ENCODE assay signal across 23 cellular contexts in the genomic region with DNA sequence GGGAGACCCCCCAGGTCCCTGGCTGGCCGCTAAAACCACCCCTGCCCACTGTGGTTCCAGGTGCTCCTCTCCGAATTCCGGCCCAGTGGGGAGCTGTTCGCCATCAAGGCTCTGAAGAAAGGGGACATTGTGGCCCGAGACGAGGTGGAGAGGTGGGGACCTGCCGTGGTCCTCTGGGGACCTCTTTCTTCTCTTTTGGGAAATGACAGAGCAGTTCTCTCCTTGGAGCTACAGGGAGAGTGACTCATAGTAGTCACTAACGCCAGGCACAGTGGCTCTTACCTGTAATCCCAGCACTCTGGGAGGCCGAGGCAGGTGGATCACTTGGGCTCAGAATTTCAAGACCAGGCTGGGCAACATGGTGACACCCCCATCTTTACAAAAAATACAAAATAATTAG. TPM values are rescaled to one million over a fixed set of nuclear protein-coding genes. Genes with fewer than 3 reads are reported as not detected.
A peak's percentile ranks its signal among the peaks of the same experiment; 100 is the strongest.
DNase-seq lines count a peak whose midpoint lies in the region; ATAC-seq, FAIRE-seq and TF ChIP-seq lines count a peak whose summit lies in the region.
"Had no signal": no experiment of that assay in that cellular context is flagged by ENCODE, and none has a peak within 500 bp of the region (broad histone marks: within the 10 kb centered on the region; RNA-seq: fewer than 3 reads in every experiment).

No MANE protein-coding gene starts in this region.

- CTCF ChIA-PET in SK-N-SH (lab: Yijun Ruan, JAX) (interaction anchor here (1.1 to 3.5 kb wide), 4 partner anchors 12 to 331 kb away, joined by 3 to 31 read pairs (median 5); partner anchors contain the start of gene ASF1B), K562 (lab: Yijun Ruan, JAX; ENCODE audit: low intra/inter-chr PET ratio) (interaction anchor here (1.1 kb wide), 1 partner anchor 331 kb away, joined by 6 read pairs; the partner anchor contains the start of gene ASF1B)

- WGBS in SK-N-SH (ENCODE audit: low lambda C conversion rate), result 100% methylated on average over 1 of the region's 9 CpGs
- 55% methylated on average over 6 of the region's 9 CpGs for WGBS in K562 (ENCODE audit: insufficient coverage, low coverage, missing lambda C conversion rate)

- no TSS peak for BruUV-seq in K562 (replicated peaks; lab: Mats Ljungman, UMichigan)

- DNase-seq in SK-N-SH, result no peak
- no peak for DNase-seq in HFF-Myc (ENCODE audit: extremely low read depth, low read depth)
- peak; percentile 50 to 66 (median 59) for DNase-seq in K562 (ENCODE audit: extremely low read depth in 1 of 4, low spot score in 3 of 4)
- no peak for DNase-seq in nephron progenitor cell
- DNase-seq in NCI-H748 treated with DMSO at 0.1 percent for 48 hours (lab: John Stamatoyannopoulos, UW), result no peak
- no peak for DNase-seq in dorsolateral prefrontal cortex
- DNase-seq: activated CD4-positive, alpha-beta memory T cell treated with anti-CD3 and anti-CD28 coated beads for 36 hours; activated T-cell treated with anti-CD3 and anti-CD28 coated beads, Interleukin-2, amount 50 U/mL, for 48 hours; CD4-positive, CD25-positive, alpha-beta regulatory T cell; DMS79 treated with DMSO at 0.1 percent for 48 hours; NCI-H1694 treated with DMSO at 0.1 percent for 48 hours; NCI-H226; occipital lobe; stimulated activated CD4-positive, alpha-beta T cell treated with anti-CD3 and anti-CD28 coated beads, Interleukin-15, amount 100 ng/mL, for 24 hours; thyroid gland had no signal

- no peaks in the 10 kb centered on the region for H3K9me1 ChIP-seq in K562 (ENCODE audit: control insufficient read depth, insufficient read depth, low read length)

- no peak overlapping the region for H3K4me3 Mint-ChIP-seq in nephron progenitor cell
- H3K4me3 Mint-ChIP-seq: activated CD4-positive, alpha-beta memory T cell treated with anti-CD3 and anti-CD28 coated beads for 36 hours; activated naive CD8-positive, alpha-beta T cell; CD4-positive, CD25-positive, alpha-beta regulatory T cell; stimulated activated effector memory CD8-positive, alpha-beta T cell treated with anti-CD3 and anti-CD28 coated beads, Interleukin-12 subunit alpha, Interleukin-12 subunit beta, amount 100 ng/mL, for 72 hours had no signal

- no peak overlapping the region for H3K4me3 ChIP-seq in SK-N-SH (ENCODE audit: low read depth in 2 of 2, low read length in 1 of 2)
- H3K4me3 ChIP-seq in HFF-Myc (replicated peaks; ENCODE audit: low read depth, low read length), result no peak overlapping the region
- H3K4me3 ChIP-seq in K562, result no peak overlapping the region
- no peak overlapping the region for H3K4me3 ChIP-seq in dorsolateral prefrontal cortex
- H3K4me3 ChIP-seq: gastroesophageal sphincter, right atrium auricular region, thyroid gland had no signal

- TF ChIP-seq EP300 in SK-N-SH (IDR thresholded peaks at IDR 0.05; ENCODE audit: borderline replicate concordance in 1 of 2, low read depth in 1 of 2, low read length in 1 of 2), result no peak
- no peak for TF ChIP-seq EP300 in K562 (IDR thresholded peaks at IDR 0.05; ENCODE audit: low read length)

- H3K9me3 Mint-ChIP-seq in nephron progenitor cell, result no peaks in the 10 kb centered on the region
- H3K9me3 Mint-ChIP-seq: activated CD4-positive, alpha-beta memory T cell treated with anti-CD3 and anti-CD28 coated beads for 36 hours; CD4-positive, CD25-positive, alpha-beta regulatory T cell; stimulated activated effector memory CD8-positive, alpha-beta T cell treated with anti-CD3 and anti-CD28 coated beads, Interleukin-12 subunit alpha, Interleukin-12 subunit beta, amount 100 ng/mL, for 72 hours had no signal

- intact Hi-C loops in K562 (cut with micrococcal nuclease), result loop anchor here (5.0 kb wide), 1 partner anchor 36 kb away; the partner anchor contains the start of gene PKN1
- intact Hi-C loops in dorsolateral prefrontal cortex (cut with DNase I), result no loop called here

- H3K4me2 ChIP-seq in SK-N-SH, result no peak overlapping the region
- no peak overlapping the region for H3K4me2 ChIP-seq in K562 (ENCODE audit: insufficient read depth, low read length)

- H3K36me3 ChIP-seq in SK-N-SH (replicated peaks in 1 of 2; ENCODE audit: control insufficient read depth in 1 of 2, insufficient read depth in 2 of 2, low read length in 1 of 2) (peaks cover 10 to 28% of the 10 kb centered on the region in 2 experiments), K562 (ENCODE audit: control insufficient read depth, insufficient read depth, low read length) (peaks cover 79% of the 10 kb centered on the region; the same call in 2 of the 3 replicates)

- TF ChIP-seq CTCF in SK-N-SH (IDR thresholded peaks at IDR 0.05) (peak; percentile 18), HFF-Myc (IDR thresholded peaks at IDR 0.05; ENCODE audit: low read depth, low read length, missing control alignments) (peak; percentile 10), K562 (IDR thresholded peaks at IDR 0.05 in 2 of 3, conservative IDR thresholded peaks at IDR 0.05 in 1 of 3; ENCODE audit: insufficient read depth in 2 of 3, low read depth in 1 of 3, low read length in 3 of 3) (peak; percentile 67 to 75 (median 68)), nephron progenitor cell (IDR thresholded peaks at IDR 0.05) (no peak), dorsolateral prefrontal cortex (IDR thresholded peaks at IDR 0.05 in 54 of 56, conservative IDR thresholded peaks at IDR 0.05 in 2 of 56; ENCODE audit: low read depth in 1 of 56, partially characterized antibody in 56 of 56) (peak in 1 of 56 donors; percentile 10)

- ATAC-seq in SK-N-SH treated with all-trans-retinoic acid at 6 μM for 48 hours (no peak), K562 (peak; percentile 71), GM18907 (IDR thresholded peaks at IDR 0.05; ENCODE audit: unreplicated experiment) (no peak)
- ATAC-seq: gastroesophageal sphincter; stimulated activated effector memory CD8-positive, alpha-beta T cell treated with anti-CD3 and anti-CD28 coated beads, Interleukin-12 subunit alpha, Interleukin-12 subunit beta, amount 100 ng/mL, for 72 hours had no signal

- H3K27ac ChIP-seq in SK-N-SH (ENCODE audit: low read depth in 2 of 2, low read length in 1 of 2), result no peak overlapping the region
- H3K27ac ChIP-seq in K562 (ENCODE audit: extremely low read depth, low read depth, low read length), result no peak overlapping the region
- H3K27ac ChIP-seq in dorsolateral prefrontal cortex, result no peak overlapping the region
- H3K27ac ChIP-seq: epithelial cell of prostate, gastroesophageal sphincter, right atrium auricular region, thyroid gland had no signal

- in situ Hi-C loops in K562 (cut with MboI), result no loop called here

- no peaks in the 10 kb centered on the region for H3K27me3 ChIP-seq in SK-N-SH (ENCODE audit: insufficient read depth)
- no peaks in the 10 kb centered on the region for H3K27me3 ChIP-seq in K562 (ENCODE audit: control insufficient read depth in 2 of 2, insufficient read depth in 2 of 2, low read length in 2 of 2)
- peaks cover 0 to 6% (median 0%) of the 10 kb centered on the region in 45 donors for H3K27me3 ChIP-seq in dorsolateral prefrontal cortex
- H3K27me3 ChIP-seq: right atrium auricular region, thyroid gland had no signal

- TF ChIP-seq POLR2A in K562 (conservative IDR thresholded peaks at IDR 0.05), result no peak

- peaks cover 5% of the 10 kb centered on the region for H3K27me3 Mint-ChIP-seq in nephron progenitor cell (ENCODE audit: low read depth, poor library complexity)
- H3K27me3 Mint-ChIP-seq: activated naive CD8-positive, alpha-beta T cell had no signal

- POLR2A ChIA-PET in SK-N-SH (lab: Yijun Ruan, JAX) (no interaction called here), K562 (lab: Yijun Ruan, JAX) (interaction anchor here (0.5 to 2.6 kb wide), 5 partner anchors 10 to 56 kb away, joined by 3 to 9 read pairs (median 3); partner anchors contain the start of gene PKN1)

- H3K9me2 ChIP-seq in SK-N-SH, result no peaks in the 10 kb centered on the region

- peaks cover 30% of the 10 kb centered on the region for H3K36me3 Mint-ChIP-seq in nephron progenitor cell (ENCODE audit: low read depth)
- H3K36me3 Mint-ChIP-seq: activated naive CD8-positive, alpha-beta T cell had no signal

- H3K4me1 Mint-ChIP-seq in nephron progenitor cell, result peaks cover 8% of the 10 kb centered on the region

- H3K79me2 ChIP-seq in SK-N-SH (ENCODE audit: insufficient read depth) (no peaks in the 10 kb centered on the region), K562 (ENCODE audit: control insufficient read depth, insufficient read depth, low read length) (no peaks in the 10 kb centered on the region)

- H4K20me1 ChIP-seq in SK-N-SH (ENCODE audit: insufficient read depth) (no peaks in the 10 kb centered on the region), K562 (replicated peaks; ENCODE audit: control insufficient read depth, insufficient read depth, low read length) (no peaks in the 10 kb centered on the region)

- peaks cover 14% of the 10 kb centered on the region for H3F3A ChIP-seq in SK-N-SH (replicated peaks; ENCODE audit: insufficient read depth)

- peak; percentile 86 for FAIRE-seq in K562 (lab: Jason Lieb, UNC)
- FAIRE-seq: HTR-8/SVneo had no signal

- peaks cover 0 to 7% of the 10 kb centered on the region in 2 experiments; a peak in 1 of 4 replicates for H3K4me1 ChIP-seq in SK-N-SH (ENCODE audit: control insufficient read depth in 1 of 2, insufficient read depth in 2 of 2, low read depth in 1 of 2, low read length in 1 of 2)
- peaks cover 4 to 36% of the 10 kb centered on the region in 2 experiments for H3K4me1 ChIP-seq in K562 (replicated peaks in 1 of 2; ENCODE audit: control insufficient read depth in 2 of 2, insufficient read depth in 2 of 2, low read length in 2 of 2)

- H2AFZ ChIP-seq in SK-N-SH (ENCODE audit: low read depth) (no peak overlapping the region), K562 (ENCODE audit: low read depth, low read length) (no peak overlapping the region)

- H3K9me3 ChIP-seq in SK-N-SH (no peaks in the 10 kb centered on the region), K562 (replicated peaks; ENCODE audit: control insufficient read depth, insufficient read depth, low read depth, low read length) (no peaks in the 10 kb centered on the region)
- H3K9me3 ChIP-seq: gastroesophageal sphincter, right atrium auricular region, thyroid gland had no signal

- TF ChIP-seq RAD21 in SK-N-SH (IDR thresholded peaks at IDR 0.05; ENCODE audit: low read length) (no peak), K562 (CRISPR knock-in tag; conservative IDR thresholded peaks at IDR 0.05 in 1 of 2, IDR thresholded peaks at IDR 0.05 in 1 of 2) (peak; percentile 33 to 59; a peak in 3 of 4 replicates)

- no peak overlapping the region for H3K9ac ChIP-seq in SK-N-SH
- no peak overlapping the region for H3K9ac ChIP-seq in K562 (ENCODE audit: insufficient read depth in 1 of 2, low read depth in 2 of 2, low read length in 2 of 2)

- peak overlapping the region; percentile 42 for H3K27ac Mint-ChIP-seq in nephron progenitor cell
- H3K27ac Mint-ChIP-seq: activated CD4-positive, alpha-beta memory T cell treated with anti-CD3 and anti-CD28 coated beads for 36 hours; activated naive CD8-positive, alpha-beta T cell; CD4-positive, CD25-positive, alpha-beta regulatory T cell; stimulated activated effector memory CD8-positive, alpha-beta T cell treated with anti-CD3 and anti-CD28 coated beads, Interleukin-12 subunit alpha, Interleukin-12 subunit beta, amount 100 ng/mL, for 72 hours had no signal

RNA-seq across cellular contexts. Expression of gene PTGER1, which starts 7.3 kb away (rescaled TPM):
- polyA plus RNA-seq in SK-N-SH (2012; rRNA removed), result 4.6 and 6.0 TPM in 2 replicates
- 2.0 and 3.4 TPM in 2 replicates for polyA plus RNA-seq in SK-N-SH (2012; cell fraction: cytosol; rRNA removed)
- polyA plus RNA-seq in SK-N-SH (2012; cell fraction: nucleus; rRNA removed), result 2.4 and 3.9 TPM in 2 replicates
- total RNA-seq in K562 (2011; cell fraction: chromatin; rRNA removed; ENCODE audit: low replicate concordance), result not detected in 2 replicates
- total RNA-seq in K562 (2011; cell fraction: nucleolus; rRNA removed), result 1.1 and 1.3 TPM in 2 replicates
- 0.51 TPM in 1 of 2 replicates, not detected in the other for total RNA-seq in K562 (2011; cell fraction: nucleoplasm; rRNA removed)
- 0.27 and 0.29 TPM in 2 replicates for total RNA-seq in K562 (2014; rRNA removed)
- total RNA-seq in K562 (2014; rRNA removed; fragmentation: Illumina TruSeq; extraction: Trizol), result not detected in 2 replicates
- not detected in 2 replicates for total RNA-seq in K562 (2015; rRNA removed; fragmentation: Illumina TruSeq; extraction: Trizol)
- 0.29 and 0.35 TPM in 2 replicates for total RNA-seq in K562 (2021)
- 0.06 TPM in 1 of 2 replicates, not detected in the other for polyA plus RNA-seq in K562 (2011; rRNA removed)
- 0.10 and 0.88 TPM in 2 replicates for polyA plus RNA-seq in K562 (2011; cell fraction: cytosol; rRNA removed)
- polyA plus RNA-seq in K562 (2011; cell fraction: nucleus; rRNA removed), result 0.13 and 0.34 TPM in 2 replicates
- polyA plus RNA-seq in K562 (2012), result 0.16 and 0.65 TPM in 2 replicates
- not detected in 2 replicates for polyA plus RNA-seq in K562 (2014; fragmentation: Illumina TruSeq; extraction: Trizol)
- not detected for polyA plus RNA-seq in K562 (2014; fragmentation: Nextera tagmentation; extraction: Ambion mirVana)
- polyA plus RNA-seq in K562 (2014; rRNA removed), result 0.34 and 0.36 TPM in 2 replicates
- polyA minus RNA-seq in K562 (2011; rRNA and poly(A)+ RNA removed), result not detected in 2 replicates
- polyA minus RNA-seq in K562 (2011; cell fraction: cytosol; rRNA and poly(A)+ RNA removed), result not detected in 2 replicates
- polyA minus RNA-seq in K562 (2011; cell fraction: nucleus; rRNA and poly(A)+ RNA removed), result 0.40 TPM in 1 of 2 replicates, not detected in the other
- 1 to 10 TPM in 24 of 120 experiments, under 1 TPM in 58, not detected in 38; 0.29 to 4.1 (median 0.66) TPM for total RNA-seq in dorsolateral prefrontal cortex
- total RNA-seq: CD4-positive, CD25-positive, alpha-beta regulatory T cell; occipital lobe; right atrium auricular region had no signal
- polyA plus RNA-seq: CD4-positive, CD25-positive, alpha-beta regulatory T cell had no signal

RNA-seq across cellular contexts. Expression of gene GIPC1, which starts 28.1 kb away (rescaled TPM):
- polyA plus RNA-seq in SK-N-SH (2012; rRNA removed) (138 and 144 TPM in 2 replicates), K562 (2011; rRNA removed) (24.8 and 26.6 TPM in 2 replicates), K562 (2014; fragmentation: Illumina TruSeq; extraction: Trizol) (13.6 and 35.1 TPM in 2 replicates), K562 (2014; fragmentation: Nextera tagmentation; extraction: Ambion mirVana) (1 to 10 TPM in 1 of 2 experiments, under 1 TPM in 1; 0.49 to 1.1 TPM), K562 (2014; rRNA removed) (50.8 and 52.2 TPM in 2 replicates)
- 64.3 and 109 TPM in 2 replicates for polyA plus RNA-seq in SK-N-SH (2012; cell fraction: cytosol; rRNA removed)
- 108 and 111 TPM in 2 replicates for polyA plus RNA-seq in SK-N-SH (2012; cell fraction: nucleus; rRNA removed)
- 18.6 and 50.3 TPM in 2 replicates for total RNA-seq in K562 (2011; cell fraction: chromatin; rRNA removed; ENCODE audit: low replicate concordance)
- total RNA-seq in K562 (2011; cell fraction: nucleolus; rRNA removed), result 32.9 and 38.4 TPM in 2 replicates
- 26.4 and 30.8 TPM in 2 replicates for total RNA-seq in K562 (2011; cell fraction: nucleoplasm; rRNA removed)
- total RNA-seq in K562 (2014; rRNA removed) (54.7 and 71.2 TPM in 2 replicates), K562 (2014; rRNA removed; fragmentation: Illumina TruSeq; extraction: Trizol) (7.8 and 12.0 TPM in 2 replicates), K562 (2015; rRNA removed; fragmentation: Illumina TruSeq; extraction: Trizol) (39.7 and 46.3 TPM in 2 replicates), K562 (2021) (49.7 and 51.7 TPM in 2 replicates), dorsolateral prefrontal cortex (100 to 1,000 TPM in 13 of 120 experiments, 10 to 100 TPM in 107; 54.9 to 112 (median 87.4) TPM)
- 25.0 and 75.6 TPM in 2 replicates for polyA plus RNA-seq in K562 (2011; cell fraction: cytosol; rRNA removed)
- 15.3 and 27.8 TPM in 2 replicates for polyA plus RNA-seq in K562 (2011; cell fraction: nucleus; rRNA removed)
- 37.9 and 39.8 TPM in 2 replicates for polyA plus RNA-seq in K562 (2012)
- 6.3 and 11.7 TPM in 2 replicates for polyA minus RNA-seq in K562 (2011; rRNA and poly(A)+ RNA removed)
- 32.3 and 41.7 TPM in 2 replicates for polyA minus RNA-seq in K562 (2011; cell fraction: cytosol; rRNA and poly(A)+ RNA removed)
- polyA minus RNA-seq in K562 (2011; cell fraction: nucleus; rRNA and poly(A)+ RNA removed), result 8.9 and 9.0 TPM in 2 replicates

RNA-seq across cellular contexts. Expression of gene PKN1, which starts 34.7 kb away (rescaled TPM):
- polyA plus RNA-seq in SK-N-SH (2012; rRNA removed) (68.0 and 99.6 TPM in 2 replicates), K562 (2011; rRNA removed) (52.1 and 63.7 TPM in 2 replicates), K562 (2014; fragmentation: Illumina TruSeq; extraction: Trizol) (77.5 and 97.5 TPM in 2 replicates), K562 (2014; fragmentation: Nextera tagmentation; extraction: Ambion mirVana) (under 1 TPM; 0.30 to 0.57 TPM), K562 (2014; rRNA removed) (97.3 and 108 TPM in 2 replicates)
- polyA plus RNA-seq in SK-N-SH (2012; cell fraction: cytosol; rRNA removed), result 43.0 and 58.2 TPM in 2 replicates
- polyA plus RNA-seq in SK-N-SH (2012; cell fraction: nucleus; rRNA removed), result 85.8 and 112 TPM in 2 replicates
- total RNA-seq in K562 (2011; cell fraction: chromatin; rRNA removed; ENCODE audit: low replicate concordance), result 22.5 and 89.0 TPM in 2 replicates
- 76.9 and 79.6 TPM in 2 replicates for total RNA-seq in K562 (2011; cell fraction: nucleolus; rRNA removed)
- total RNA-seq in K562 (2011; cell fraction: nucleoplasm; rRNA removed), result 33.7 and 45.6 TPM in 2 replicates
- total RNA-seq in K562 (2014; rRNA removed) (108 and 133 TPM in 2 replicates), K562 (2014; rRNA removed; fragmentation: Illumina TruSeq; extraction: Trizol) (25.8 and 37.3 TPM in 2 replicates), K562 (2015; rRNA removed; fragmentation: Illumina TruSeq; extraction: Trizol) (75.0 and 80.6 TPM in 2 replicates), K562 (2021) (222 and 228 TPM in 2 replicates), dorsolateral prefrontal cortex (100 to 1,000 TPM in 6 of 120 experiments, 10 to 100 TPM in 114; 45.9 to 129 (median 73.3) TPM)
- 66.1 and 116 TPM in 2 replicates for polyA plus RNA-seq in K562 (2011; cell fraction: cytosol; rRNA removed)
- polyA plus RNA-seq in K562 (2011; cell fraction: nucleus; rRNA removed), result 105 and 144 TPM in 2 replicates
- polyA plus RNA-seq in K562 (2012), result 160 and 186 TPM in 2 replicates
- polyA minus RNA-seq in K562 (2011; rRNA and poly(A)+ RNA removed), result 37.3 and 59.9 TPM in 2 replicates
- polyA minus RNA-seq in K562 (2011; cell fraction: cytosol; rRNA and poly(A)+ RNA removed), result 93.0 and 105 TPM in 2 replicates
- 25.6 and 39.1 TPM in 2 replicates for polyA minus RNA-seq in K562 (2011; cell fraction: nucleus; rRNA and poly(A)+ RNA removed)

RNA-seq across cellular contexts. Expression of gene DDX39A, which starts 48.7 kb away (rescaled TPM):
- 78.0 and 88.8 TPM in 2 replicates for polyA plus RNA-seq in SK-N-SH (2012; rRNA removed)
- polyA plus RNA-seq in SK-N-SH (2012; cell fraction: cytosol; rRNA removed), result 29.8 and 45.2 TPM in 2 replicates
- 401 and 481 TPM in 2 replicates for polyA plus RNA-seq in SK-N-SH (2012; cell fraction: nucleus; rRNA removed)
- total RNA-seq in K562 (2011; cell fraction: chromatin; rRNA removed; ENCODE audit: low replicate concordance), result 212 and 603 TPM in 2 replicates
- 468 and 513 TPM in 2 replicates for total RNA-seq in K562 (2011; cell fraction: nucleolus; rRNA removed)
- total RNA-seq in K562 (2011; cell fraction: nucleoplasm; rRNA removed), result 227 and 308 TPM in 2 replicates
- total RNA-seq in K562 (2014; rRNA removed), result 239 and 284 TPM in 2 replicates
- total RNA-seq in K562 (2014; rRNA removed; fragmentation: Illumina TruSeq; extraction: Trizol), result 75.4 and 90.3 TPM in 2 replicates
- total RNA-seq in K562 (2015; rRNA removed; fragmentation: Illumina TruSeq; extraction: Trizol), result 163 and 166 TPM in 2 replicates
- total RNA-seq in K562 (2021), result 244 and 249 TPM in 2 replicates
- 120 and 136 TPM in 2 replicates for polyA plus RNA-seq in K562 (2011; rRNA removed)
- polyA plus RNA-seq in K562 (2011; cell fraction: cytosol; rRNA removed), result 104 and 196 TPM in 2 replicates
- polyA plus RNA-seq in K562 (2011; cell fraction: nucleus; rRNA removed), result 938 and 1,011 TPM in 2 replicates
- 261 and 285 TPM in 2 replicates for polyA plus RNA-seq in K562 (2012)
- polyA plus RNA-seq in K562 (2014; fragmentation: Illumina TruSeq; extraction: Trizol), result 140 and 177 TPM in 2 replicates
- 100 to 1,000 TPM; 188 to 230 TPM for polyA plus RNA-seq in K562 (2014; fragmentation: Nextera tagmentation; extraction: Ambion mirVana)
- polyA plus RNA-seq in K562 (2014; rRNA removed), result 239 and 250 TPM in 2 replicates
- 62.7 and 99.1 TPM in 2 replicates for polyA minus RNA-seq in K562 (2011; rRNA and poly(A)+ RNA removed)
- 83.0 and 99.1 TPM in 2 replicates for polyA minus RNA-seq in K562 (2011; cell fraction: cytosol; rRNA and poly(A)+ RNA removed)
- polyA minus RNA-seq in K562 (2011; cell fraction: nucleus; rRNA and poly(A)+ RNA removed), result 152 and 185 TPM in 2 replicates
- 10 to 100 TPM; 17.5 to 45.6 (median 29.1) TPM for total RNA-seq in dorsolateral prefrontal cortex

RNA-seq across cellular contexts. Expression of gene DNAJB1, which starts 50.4 kb away (rescaled TPM):
- polyA plus RNA-seq in SK-N-SH (2012; rRNA removed) (95.7 and 103 TPM in 2 replicates), K562 (2011; rRNA removed) (83.5 and 113 TPM in 2 replicates), K562 (2014; fragmentation: Illumina TruSeq; extraction: Trizol) (78.3 and 100 TPM in 2 replicates), K562 (2014; fragmentation: Nextera tagmentation; extraction: Ambion mirVana) (10 to 100 TPM; 13.2 to 16.2 TPM), K562 (2014; rRNA removed) (61.7 and 79.2 TPM in 2 replicates)
- 95.9 and 110 TPM in 2 replicates for polyA plus RNA-seq in SK-N-SH (2012; cell fraction: cytosol; rRNA removed)
- polyA plus RNA-seq in SK-N-SH (2012; cell fraction: nucleus; rRNA removed), result 65.8 and 66.3 TPM in 2 replicates
- total RNA-seq in K562 (2011; cell fraction: chromatin; rRNA removed; ENCODE audit: low replicate concordance), result 66.1 and 87.4 TPM in 2 replicates
- 67.0 and 68.3 TPM in 2 replicates for total RNA-seq in K562 (2011; cell fraction: nucleolus; rRNA removed)
- total RNA-seq in K562 (2011; cell fraction: nucleoplasm; rRNA removed), result 68.0 and 69.1 TPM in 2 replicates
- total RNA-seq in K562 (2014; rRNA removed) (62.1 and 71.5 TPM in 2 replicates), K562 (2014; rRNA removed; fragmentation: Illumina TruSeq; extraction: Trizol) (51.2 and 60.9 TPM in 2 replicates), K562 (2015; rRNA removed; fragmentation: Illumina TruSeq; extraction: Trizol) (85.3 and 86.5 TPM in 2 replicates), K562 (2021) (94.8 and 99.9 TPM in 2 replicates), dorsolateral prefrontal cortex (1,000 to 10,000 TPM in 2 of 120 experiments, 100 to 1,000 TPM in 67, 10 to 100 TPM in 51; 67.5 to 1,486 (median 107) TPM)
- 101 TPM in 2 replicates for polyA plus RNA-seq in K562 (2011; cell fraction: cytosol; rRNA removed)
- 78.2 and 79.0 TPM in 2 replicates for polyA plus RNA-seq in K562 (2011; cell fraction: nucleus; rRNA removed)
- polyA plus RNA-seq in K562 (2012), result 69.4 and 84.8 TPM in 2 replicates
- 71.6 and 93.9 TPM in 2 replicates for polyA minus RNA-seq in K562 (2011; rRNA and poly(A)+ RNA removed)
- polyA minus RNA-seq in K562 (2011; cell fraction: cytosol; rRNA and poly(A)+ RNA removed), result 31.4 and 40.9 TPM in 2 replicates
- polyA minus RNA-seq in K562 (2011; cell fraction: nucleus; rRNA and poly(A)+ RNA removed), result 22.5 and 40.4 TPM in 2 replicates

Comparison
In these comparisons a context has a peak if more than half of its experiments do, and no peak if none do; other contexts are left out.
1. DNase-seq: peak in K562 (4 of 4); none in SK-N-SH (single experiment), HFF-Myc (single experiment), nephron progenitor cell (single experiment), NCI-H748 treated with DMSO at 0.1 percent for 48 hours (single experiment) and dorsolateral prefrontal cortex (0 of 10).
2. Of the 27 proteins assayed by ChIP-seq in both K562 and SK-N-SH: peak only in K562: JUND, RAD21 and SMC3; only in SK-N-SH: none; in both: CTCF; in neither: 23.